Comparison of ENCODE assay signal across 15 cellular contexts in the genomic region with DNA sequence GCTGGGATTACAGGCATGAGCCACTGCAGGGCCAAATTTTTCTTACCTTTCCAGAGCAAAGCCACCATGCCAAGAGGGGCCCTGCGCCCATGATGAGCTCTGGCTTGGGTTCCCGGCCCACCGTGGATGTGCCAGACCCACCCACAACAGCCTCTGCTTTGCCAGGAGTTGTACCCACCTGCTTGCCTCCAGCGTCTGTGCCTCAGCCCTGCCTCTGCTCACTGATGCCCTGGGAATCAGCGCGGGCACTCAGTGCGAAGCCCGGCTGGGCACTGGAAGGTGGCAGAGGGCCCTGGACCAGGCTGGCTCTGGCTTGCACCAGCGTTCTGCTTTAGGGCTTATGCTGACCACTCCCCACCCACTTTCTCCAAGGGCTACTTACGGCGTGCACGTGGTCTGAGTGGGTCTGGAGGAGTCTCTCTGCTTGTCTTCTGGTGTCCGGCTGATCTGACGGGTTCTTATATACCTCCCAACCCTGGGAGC. TPM values are rescaled to one million over a fixed set of nuclear protein-coding genes. Genes with fewer than 3 reads are reported as not detected.
A peak's percentile ranks its signal among the peaks of the same experiment; 100 is the strongest.
DNase-seq lines count a peak whose midpoint lies in the region; TF ChIP-seq lines count a peak whose summit lies in the region.
"Had no signal": no experiment of that assay in that cellular context is flagged by ENCODE, and none has a peak within 500 bp of the region (broad histone marks: within the 10 kb centered on the region; RNA-seq: fewer than 3 reads in every experiment).

TSS of gene MLN (minus strand) at position 433 of the 483 bp plus-strand sequence. CDS start 2,840 bp downstream, outside the sequence.

- H3K4me2 ChIP-seq in neural progenitor cell, result peak within 1 kb of the TSS; percentile 46
- H3K4me2 ChIP-seq: BLaER1 treated with 17β-estradiol and CSF1 and Interleukin-3, amounts not matched to agents 10 nM and 100 nM had no signal

- CTCF ChIA-PET in MCF 10A (lab: Yijun Ruan, JAX), result interaction anchor here (0.6 to 1.3 kb wide), 2 partner anchors 12 to 322 kb away, joined by 3 to 5 read pairs; no protein-coding TSS in a partner anchor

- H3K27me3 ChIP-seq in NT2/D1 (ENCODE audit: insufficient read depth, insufficient read length) (no peaks in the 10 kb centered on the region), neural progenitor cell (no peaks in the 10 kb centered on the region)

- intact Hi-C loops in MCF 10A (cut with micrococcal nuclease), result no loop called here

- H3K4me3 ChIP-seq in NT2/D1 (ENCODE audit: insufficient read length, low read depth) (no peak within 1 kb of the TSS), neural progenitor cell (no peak within 1 kb of the TSS)
- H3K4me3 ChIP-seq: BLaER1 treated with 17β-estradiol and CSF1 and Interleukin-3, amounts not matched to agents 10 nM and 100 nM had no signal

- peak within 1 kb of the TSS; percentile 58 for H3K9ac ChIP-seq in NT2/D1 (ENCODE audit: insufficient read length, low read depth)
- no peak within 1 kb of the TSS for H3K9ac ChIP-seq in neural progenitor cell
- H3K9ac ChIP-seq: BLaER1 treated with 17β-estradiol and CSF1 and Interleukin-3, amounts not matched to agents 10 nM and 100 nM had no signal

- H2AFZ ChIP-seq in neural progenitor cell (replicated peaks), result no peak within 1 kb of the TSS

- no peak within 1 kb of the TSS for H3K27ac ChIP-seq in neural progenitor cell
- H3K27ac ChIP-seq: BLaER1 treated with 17β-estradiol and CSF1 and Interleukin-3, amounts not matched to agents 10 nM and 100 nM had no signal

- H3F3A ChIP-seq in neural progenitor cell (ENCODE audit: low read depth), result peaks cover 25% of the 10 kb centered on the region

- POLR2A ChIA-PET in MCF 10A (lab: Yijun Ruan, JAX), result no interaction called here

- peaks cover 14% of the 10 kb centered on the region for H3K4me1 Mint-ChIP-seq in chondrocyte (ENCODE audit: low read depth)
- H3K4me1 Mint-ChIP-seq in neural progenitor cell, result peaks cover 57% of the 10 kb centered on the region
- H3K4me1 Mint-ChIP-seq in MCF 10A (ENCODE audit: insufficient read depth, unreplicated experiment), result no peaks in the 10 kb centered on the region

- H3K4me1 ChIP-seq in NT2/D1 (ENCODE audit: insufficient read depth, insufficient read length) (peaks cover 11% of the 10 kb centered on the region), neural progenitor cell (peaks cover 47% of the 10 kb centered on the region)

- H3K36me3 ChIP-seq in NT2/D1 (ENCODE audit: insufficient read depth, insufficient read length, low read length), result no peaks in the 10 kb centered on the region
- H3K36me3 ChIP-seq in neural progenitor cell, result no peaks in the 10 kb centered on the region
- H3K36me3 ChIP-seq: BLaER1 treated with 17β-estradiol and CSF1 and Interleukin-3, amounts not matched to agents 10 nM and 100 nM had no signal

- no peaks in the 10 kb centered on the region for H3K36me3 Mint-ChIP-seq in chondrocyte (ENCODE audit: low read depth)
- no peaks in the 10 kb centered on the region for H3K36me3 Mint-ChIP-seq in neural progenitor cell
- peaks cover 6% of the 10 kb centered on the region for H3K36me3 Mint-ChIP-seq in MCF 10A (ENCODE audit: insufficient read depth, unreplicated experiment)
- H3K36me3 Mint-ChIP-seq: CD8-positive, alpha-beta T cell had no signal

- H3K4me3 Mint-ChIP-seq in chondrocyte (ENCODE audit: unreplicated experiment), result no peak within 1 kb of the TSS
- peak within 1 kb of the TSS; percentile 35 for H3K4me3 Mint-ChIP-seq in neural progenitor cell
- H3K4me3 Mint-ChIP-seq in MCF 10A (ENCODE audit: unreplicated experiment), result no peak within 1 kb of the TSS
- H3K4me3 Mint-ChIP-seq: B cell; CD8-positive, alpha-beta T cell; H9 had no signal

- no peaks in the 10 kb centered on the region for H3K9me3 Mint-ChIP-seq in chondrocyte (ENCODE audit: low read depth)
- no peaks in the 10 kb centered on the region for H3K9me3 Mint-ChIP-seq in neural progenitor cell
- no peaks in the 10 kb centered on the region for H3K9me3 Mint-ChIP-seq in MCF 10A (ENCODE audit: unreplicated experiment)
- H3K9me3 Mint-ChIP-seq: CD8-positive, alpha-beta T cell; H9 had no signal

- no peaks in the 10 kb centered on the region for H4K20me1 ChIP-seq in neural progenitor cell (ENCODE audit: low read depth)

- H3K9me3 ChIP-seq in NT2/D1 (ENCODE audit: insufficient read depth, low read length) (no peaks in the 10 kb centered on the region), neural progenitor cell (ENCODE audit: low read depth) (no peaks in the 10 kb centered on the region)
- H3K9me3 ChIP-seq: BLaER1 treated with 17β-estradiol and CSF1 and Interleukin-3, amounts not matched to agents 10 nM and 100 nM had no signal

- H3K79me2 ChIP-seq in neural progenitor cell (ENCODE audit: low read depth), result no peaks in the 10 kb centered on the region

- H3K27ac Mint-ChIP-seq in chondrocyte (ENCODE audit: unreplicated experiment), result no peak within 1 kb of the TSS
- H3K27ac Mint-ChIP-seq in neural progenitor cell, result no peak within 1 kb of the TSS
- H3K27ac Mint-ChIP-seq in MCF 10A (ENCODE audit: low read depth, unreplicated experiment), result no peak within 1 kb of the TSS
- H3K27ac Mint-ChIP-seq: B cell; CD8-positive, alpha-beta T cell had no signal

- no peak for DNase-seq in NT2/D1 (ENCODE audit: low read depth, low spot score)
- DNase-seq in chondrocyte (ENCODE audit: low spot score), result peak; percentile 69
- DNase-seq in neural progenitor cell (ENCODE audit: low spot score), result no peak
- no peak for DNase-seq in germinal center (ENCODE audit: low spot score)
- no peak for DNase-seq in NCI-H510A treated with DMSO at 0.1 percent for 48 hours (lab: John Stamatoyannopoulos, UW)
- DNase-seq in MCF 10A (ENCODE audit: unreplicated experiment), result no peak
- DNase-seq: Calu3; CD8-positive, alpha-beta T cell; DMS79 treated with DMSO at 0.1 percent for 48 hours; GF-D8; GOT3; H9 had no signal

- peaks cover 31% of the 10 kb centered on the region for H3K27me3 Mint-ChIP-seq in chondrocyte (ENCODE audit: low read depth)
- H3K27me3 Mint-ChIP-seq in neural progenitor cell (ENCODE audit: insufficient read depth, low read depth), result peaks cover 11% of the 10 kb centered on the region
- peaks cover 47% of the 10 kb centered on the region for H3K27me3 Mint-ChIP-seq in MCF 10A (ENCODE audit: insufficient read depth, unreplicated experiment)

- TF ChIP-seq CTCF in chondrocyte (IDR thresholded peaks at IDR 0.05), result no peak
- TF ChIP-seq CTCF in neural progenitor cell (IDR thresholded peaks at IDR 0.05), result no peak
- no peak for TF ChIP-seq CTCF in MCF 10A (IDR thresholded peaks at IDR 0.05; ENCODE audit: unreplicated experiment)

- BruUV-seq in MCF 10A (replicated peaks; lab: Mats Ljungman, UMichigan), result no TSS peak

RNA-seq across cellular contexts. Expression of gene MLN, which starts in this region (rescaled TPM):
- total RNA-seq in chondrocyte (not detected in 3 replicates), neural progenitor cell (ENCODE audit: low replicate concordance) (not detected in 2 replicates), MCF 10A (2022) (not detected in 2 replicates)
- total RNA-seq: A172; B cell; Calu3; CD8-positive, alpha-beta T cell; H9 had no signal

Comparison
In these comparisons a context has a peak if more than half of its experiments do, and no peak if none do; other contexts are left out.
1. Peak in DNase-seq in chondrocyte; RNA of the gene not detected or under 1 TPM.